Comparison of ENCODE assay signal across 10 cellular contexts in genomic region chr1:185680453-185680852, GRCh38. TPM values are rescaled to one million over a fixed set of nuclear protein-coding genes. Genes with fewer than 3 reads are reported as not detected.
DNase-seq lines count a peak whose midpoint lies in the region; ATAC-seq and TF ChIP-seq lines count a peak whose summit lies in the region.
"Had no signal": no experiment of that assay in that cellular context is flagged by ENCODE, and none has a peak within 500 bp of the region (broad histone marks: within the 10 kb centered on the region; RNA-seq: fewer than 3 reads in every experiment).

No MANE protein-coding gene starts in this region.

- H3K27me3 Mint-ChIP-seq in activated CD4-positive, alpha-beta T cell treated with anti-CD3 and anti-CD28 coated beads, Interleukin-2, amount 10 ng/mL, durations not matched to agents 7 days and 5 days = peaks cover 4% of the 10 kb centered on the region
- H3K27me3 Mint-ChIP-seq in activated T-helper 17 cell treated with anti-CD3 and anti-CD28 coated beads, Interleukin-2, amount 50 U/mL, for 72 hours = no peaks in the 10 kb centered on the region

- H3K4me3 ChIP-seq in gastrocnemius medialis (no peak overlapping the region), uterus (no peak overlapping the region)
- H3K4me3 ChIP-seq: hepatocyte had no signal

- H3K4me1 ChIP-seq in gastrocnemius medialis (peaks cover 0 to 5% of the 10 kb centered on the region in 2 donors), uterus (no peaks in the 10 kb centered on the region)

- H3K27ac ChIP-seq in gastrocnemius medialis (peak overlapping the region in 3 of 4 donors; percentile 29 to 59 (median 30)), uterus (no peak overlapping the region)
- H3K27ac ChIP-seq: hepatocyte had no signal

- no peak overlapping the region for H3K4me3 Mint-ChIP-seq in activated CD4-positive, alpha-beta T cell treated with anti-CD3 and anti-CD28 coated beads, Interleukin-2, amount 10 ng/mL, durations not matched to agents 7 days and 5 days
- H3K4me3 Mint-ChIP-seq in activated T-helper 17 cell treated with anti-CD3 and anti-CD28 coated beads, Interleukin-2, amount 50 U/mL, for 72 hours = peak overlapping the region; percentile 26

- in situ Hi-C loops in gastrocnemius medialis (cut with MboI; ENCODE audit: low sequenced_read_pairs in 4 of 4) = loop anchor here in 2 of 4 donors (25.0 kb wide), 1 partner anchor 443 kb away; no protein-coding TSS in a partner anchor

- no peak for DNase-seq in activated CD4-positive, alpha-beta T cell treated with anti-CD3 and anti-CD28 coated beads, Interleukin-2, amount 10 ng/mL, durations not matched to agents 7 days and 5 days
- no peak for DNase-seq in activated CD4-positive, alpha-beta T cell treated with anti-CD3 and anti-CD28 coated beads for 48 hours
- DNase-seq in gastrocnemius medialis (no peak), kidney glomerular epithelial cell (lab: John Stamatoyannopoulos, UW) (no peak), uterus (no peak), DMS 273 treated with DMSO at 0.1 percent for 48 hours (lab: John Stamatoyannopoulos, UW) (no peak)
- DNase-seq: stimulated activated CD4-positive, alpha-beta T cell treated with anti-CD3 and anti-CD28 coated beads, Interleukin-4, amount 100 ng/mL, for 4 hours had no signal

- peaks cover 27% of the 10 kb centered on the region for H3K4me1 Mint-ChIP-seq in activated CD4-positive, alpha-beta T cell treated with anti-CD3 and anti-CD28 coated beads, Interleukin-2, amount 10 ng/mL, durations not matched to agents 7 days and 5 days
- peaks cover 14% of the 10 kb centered on the region for H3K4me1 Mint-ChIP-seq in activated T-helper 17 cell treated with anti-CD3 and anti-CD28 coated beads, Interleukin-2, amount 50 U/mL, for 72 hours

- H3K36me3 ChIP-seq in gastrocnemius medialis = no peaks in the 10 kb centered on the region
- no peaks in the 10 kb centered on the region for H3K36me3 ChIP-seq in uterus

- TF ChIP-seq POLR2A in gastrocnemius medialis (IDR thresholded peaks at IDR 0.05) (no peak), uterus (IDR thresholded peaks at IDR 0.05) (no peak)

- H3K36me3 Mint-ChIP-seq in activated CD4-positive, alpha-beta T cell treated with anti-CD3 and anti-CD28 coated beads, Interleukin-2, amount 10 ng/mL, durations not matched to agents 7 days and 5 days (ENCODE audit: low read depth) = no peaks in the 10 kb centered on the region
- no peaks in the 10 kb centered on the region for H3K36me3 Mint-ChIP-seq in activated T-helper 17 cell treated with anti-CD3 and anti-CD28 coated beads, Interleukin-2, amount 50 U/mL, for 72 hours (ENCODE audit: low read depth)

- H3K9me3 ChIP-seq in gastrocnemius medialis (no peaks in the 10 kb centered on the region), uterus (no peaks in the 10 kb centered on the region)

- H3K27me3 ChIP-seq in gastrocnemius medialis = no peaks in the 10 kb centered on the region
- H3K27me3 ChIP-seq in uterus = no peaks in the 10 kb centered on the region
- H3K27me3 ChIP-seq: hepatocyte had no signal

- intact Hi-C loops in gastrocnemius medialis (cut with DNase I; ENCODE audit: low total_unique reads) = no loop called here
- intact Hi-C loops in uterus (cut with DNase I; ENCODE audit: low total_unique reads) = no loop called here

- POLR2A ChIA-PET in activated CD4-positive, alpha-beta T cell treated with anti-CD3 and anti-CD28 coated beads, Interleukin-2, amount 10 ng/mL, durations not matched to agents 7 days and 5 days (lab: Charles Lee) = no interaction called here

- CTCF ChIA-PET in activated CD4-positive, alpha-beta T cell treated with anti-CD3 and anti-CD28 coated beads, Interleukin-2, amount 10 ng/mL, durations not matched to agents 7 days and 5 days (lab: Charles Lee) = interaction anchor here (0.6 to 2.7 kb wide), 11 partner anchors 10 to 569 kb away, joined by 3 to 17 read pairs (median 3); no protein-coding TSS in a partner anchor

- peak overlapping the region; percentile 15 for H3K27ac Mint-ChIP-seq in activated CD4-positive, alpha-beta T cell treated with anti-CD3 and anti-CD28 coated beads, Interleukin-2, amount 10 ng/mL, durations not matched to agents 7 days and 5 days
- H3K27ac Mint-ChIP-seq in activated T-helper 17 cell treated with anti-CD3 and anti-CD28 coated beads, Interleukin-2, amount 50 U/mL, for 72 hours = peak overlapping the region; percentile 2

- peaks cover under 1% of the 10 kb centered on the region for H3K9me3 Mint-ChIP-seq in activated CD4-positive, alpha-beta T cell treated with anti-CD3 and anti-CD28 coated beads, Interleukin-2, amount 10 ng/mL, durations not matched to agents 7 days and 5 days
- H3K9me3 Mint-ChIP-seq in activated T-helper 17 cell treated with anti-CD3 and anti-CD28 coated beads, Interleukin-2, amount 50 U/mL, for 72 hours = no peaks in the 10 kb centered on the region

- ATAC-seq in HG03521 (IDR thresholded peaks at IDR 0.05; ENCODE audit: unreplicated experiment) (peak; percentile 50), gastrocnemius medialis (no peak)
- ATAC-seq in activated T-helper 17 cell treated with anti-CD3 and anti-CD28 coated beads, Interleukin-2, amount 50 U/mL, for 72 hours (replicated peaks) = peak; percentile 63

- TF ChIP-seq CTCF in gastrocnemius medialis (IDR thresholded peaks at IDR 0.05 in 4 of 5, conservative IDR thresholded peaks at IDR 0.05 in 1 of 5) = no peak
- no peak for TF ChIP-seq CTCF in uterus (IDR thresholded peaks at IDR 0.05)

RNA-seq across cellular contexts. Expression of gene HMCN1, which starts 53.7 kb away (rescaled TPM):
- total RNA-seq in activated CD4-positive, alpha-beta T cell treated with anti-CD3 and anti-CD28 coated beads, Interleukin-2, amount 10 ng/mL, durations not matched to agents 7 days and 5 days = under 1 TPM; 0.07 to 0.21 TPM
- total RNA-seq in activated T-helper 17 cell treated with anti-CD3 and anti-CD28 coated beads, Interleukin-2, amount 50 U/mL, for 72 hours = 1 to 10 TPM in 1 of 2 donors, under 1 TPM in 1; 0.06 to 1.2 TPM
- 1 to 10 TPM; 2.6 to 7.5 (median 5.1) TPM for total RNA-seq in gastrocnemius medialis
- 10 to 100 TPM in 1 of 4 donors, 1 to 10 TPM in 2, under 1 TPM in 1; 0.59 to 92.9 (median 5.1) TPM for total RNA-seq in uterus

Comparison
In these comparisons a context has a peak if more than half of its experiments do, and no peak if none do; other contexts are left out.
1. ATAC-seq: peak in HG03521 (single experiment) and activated T-helper 17 cell treated with anti-CD3 and anti-CD28 coated beads, Interleukin-2, amount 50 U/mL, for 72 hours (single experiment); none in gastrocnemius medialis (0 of 2).
2. H3K27ac ChIP-seq: peak in gastrocnemius medialis (3 of 4); none in uterus (0 of 2).